Comparison of ENCODE assay signal across 28 cellular contexts in the genomic region with DNA sequence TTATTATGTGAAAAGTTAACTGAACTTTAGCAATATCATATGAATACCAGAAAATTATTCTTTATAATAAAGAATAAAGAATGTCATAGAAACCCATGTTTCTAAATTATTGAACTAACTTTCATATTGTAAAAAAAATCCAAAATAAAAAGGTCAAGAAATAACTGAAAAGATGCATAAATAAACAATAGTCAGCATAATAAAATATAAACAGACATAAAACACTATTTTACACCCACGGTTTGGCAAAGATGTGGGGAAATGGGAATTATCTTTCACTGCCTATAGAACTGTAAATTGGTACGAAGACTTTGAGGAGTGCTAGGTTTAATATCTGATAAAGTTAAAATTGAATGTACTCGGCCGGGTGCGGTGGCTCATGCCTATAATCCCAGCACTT. TPM values are rescaled to one million over a fixed set of nuclear protein-coding genes. Genes with fewer than 3 reads are reported as not detected.
A peak's percentile ranks its signal among the peaks of the same experiment; 100 is the strongest.
DNase-seq lines count a peak whose midpoint lies in the region; ATAC-seq, FAIRE-seq and TF ChIP-seq lines count a peak whose summit lies in the region.
"Had no signal": no experiment of that assay in that cellular context is flagged by ENCODE, and none has a peak within 500 bp of the region (broad histone marks: within the 10 kb centered on the region; RNA-seq: fewer than 3 reads in every experiment).

No MANE protein-coding gene starts in this region.

- POLR2A ChIA-PET in HepG2 (lab: Yijun Ruan, JAX) = no interaction called here
- POLR2A ChIA-PET in naive thymus-derived CD8-positive, alpha-beta T cell (lab: Charles Lee) = no interaction called here

- no peak overlapping the region for H2AFZ ChIP-seq in HepG2 (ENCODE audit: low read length)

- BruUV-seq in HepG2 (replicated peaks; lab: Mats Ljungman, UMichigan) = no TSS peak

- no peak overlapping the region for H3K4me2 ChIP-seq in HepG2 (ENCODE audit: low read depth, low read length)
- H3K4me2 ChIP-seq: BLaER1 treated with 17β-estradiol and CSF1 and Interleukin-3, amounts not matched to agents 10 nM and 100 nM had no signal

- ATAC-seq in HepG2 (no peak), right lobe of liver (no peak), HG02642 (IDR thresholded peaks at IDR 0.05; ENCODE audit: poor library complexity, unreplicated experiment) (no peak), gastroesophageal sphincter (no peak), GM18505 (IDR thresholded peaks at IDR 0.05; ENCODE audit: unreplicated experiment) (no peak)
- ATAC-seq in naive thymus-derived CD8-positive, alpha-beta T cell = no peak
- ATAC-seq: GM12878 had no signal

- TF ChIP-seq EP300 in HepG2 (IDR thresholded peaks at IDR 0.05; ENCODE audit: low read depth in 2 of 2, low read length in 2 of 2) (no peak), HepG2 (CRISPR knock-in tag; IDR thresholded peaks at IDR 0.05; ENCODE audit: borderline replicate concordance) (no peak), gastroesophageal sphincter (IDR thresholded peaks at IDR 0.05) (no peak)

- FAIRE-seq in HepG2 (lab: Jason Lieb, UNC) (no peak), kidney (lab: Jason Lieb, UNC) (peak; percentile 35)
- FAIRE-seq: A204.1, D721Med, GM12878, GM18507, H54 had no signal

- H3K36me3 Mint-ChIP-seq in naive thymus-derived CD8-positive, alpha-beta T cell = peaks cover 0 to 4% (median 0%) of the 10 kb centered on the region in 3 donors
- H3K36me3 Mint-ChIP-seq: CD14-positive monocyte; CD8-positive, alpha-beta memory T cell had no signal

- no peak for TF ChIP-seq CTCF in HepG2 (CRISPR knock-in tag; IDR thresholded peaks at IDR 0.05)
- no peak for TF ChIP-seq CTCF in right lobe of liver (IDR thresholded peaks at IDR 0.05)
- no peak for TF ChIP-seq CTCF in kidney (IDR thresholded peaks at IDR 0.05; ENCODE audit: borderline replicate concordance, extremely low read depth, insufficient read depth)
- TF ChIP-seq CTCF in gastroesophageal sphincter (IDR thresholded peaks at IDR 0.05) = no peak

- TF ChIP-seq POLR2A in HepG2 (IDR thresholded peaks at IDR 0.05; ENCODE audit: insufficient read depth in 1 of 2, low read depth in 2 of 2, low read length in 2 of 2) (no peak), right lobe of liver (IDR thresholded peaks at IDR 0.05) (no peak), gastroesophageal sphincter (IDR thresholded peaks at IDR 0.05) (no peak), GM18505 (IDR thresholded peaks at IDR 0.05; ENCODE audit: borderline replicate concordance, extremely low read depth, insufficient read depth, insufficient read length) (no peak)

- WGBS in HepG2 (ENCODE audit: low lambda C conversion rate) = 97% methylated on average over 5 of the region's 5 CpGs
- 93% methylated on average over 5 of the region's 5 CpGs for WGBS in right lobe of liver (ENCODE audit: insufficient coverage, low coverage, low lambda C conversion rate, missing lambda C conversion rate)
- 84 to 89% methylated on average over 5 of the region's 5 CpGs for WGBS in gastroesophageal sphincter (ENCODE audit: low coverage in 1 of 2), 2 donors

- H3K9ac ChIP-seq in HepG2 (ENCODE audit: insufficient read depth, low read depth, low read length) = no peak overlapping the region
- no peak overlapping the region for H3K9ac ChIP-seq in SK-N-MC (ENCODE audit: insufficient read length)
- H3K9ac ChIP-seq in kidney (ENCODE audit: low read length in 2 of 2) = no peak overlapping the region
- H3K9ac ChIP-seq: BLaER1 treated with 17β-estradiol and CSF1 and Interleukin-3, amounts not matched to agents 10 nM and 100 nM had no signal

- H3K4me1 Mint-ChIP-seq in naive thymus-derived CD8-positive, alpha-beta T cell = peaks cover 0 to 3% (median 0%) of the 10 kb centered on the region in 4 donors
- H3K4me1 Mint-ChIP-seq: CD14-positive monocyte; CD8-positive, alpha-beta memory T cell had no signal

- H3K4me1 ChIP-seq in HepG2 (ENCODE audit: insufficient read depth, low read length) = peaks cover 20% of the 10 kb centered on the region
- no peaks in the 10 kb centered on the region for H3K4me1 ChIP-seq in right lobe of liver
- H3K4me1 ChIP-seq in kidney (ENCODE audit: control insufficient read depth in 1 of 2, insufficient read depth in 1 of 2, low read depth in 1 of 2, low read length in 2 of 2) = no peaks in the 10 kb centered on the region
- H3K4me1 ChIP-seq in gastroesophageal sphincter = no peaks in the 10 kb centered on the region
- H3K4me1 ChIP-seq: BE2C had no signal

- in situ Hi-C loops in HepG2 (cut with HindIII; ENCODE audit: extremely low pct_ligation_motif_present, low pct_unique_long_range_greater_than_20kb) = no loop called here

- H3K4me3 ChIP-seq in HepG2 (replicated peaks in 1 of 3; ENCODE audit: insufficient read depth in 1 of 3, low read depth in 2 of 3, low read length in 3 of 3) (no peak overlapping the region), right lobe of liver (no peak overlapping the region), SK-N-MC (no peak overlapping the region), kidney (ENCODE audit: low read length in 2 of 2) (no peak overlapping the region), gastroesophageal sphincter (no peak overlapping the region)
- H3K4me3 ChIP-seq: BLaER1 treated with 17β-estradiol and CSF1 and Interleukin-3, amounts not matched to agents 10 nM and 100 nM; GM12878; HAP-1 had no signal

- CTCF ChIA-PET in HepG2 (lab: Yijun Ruan, JAX; ENCODE audit: low intra/inter-chr PET ratio, low total read pairs) = no interaction called here

- no peaks in the 10 kb centered on the region for H3K9me3 Mint-ChIP-seq in naive thymus-derived CD8-positive, alpha-beta T cell
- H3K9me3 Mint-ChIP-seq: CD4-positive, alpha-beta T cell; HFFc6 had no signal

- no peak overlapping the region for H3K4me3 Mint-ChIP-seq in naive thymus-derived CD8-positive, alpha-beta T cell
- H3K4me3 Mint-ChIP-seq: CD4-positive, alpha-beta T cell; CD8-positive, alpha-beta memory T cell; HFFc6 had no signal

- no peaks in the 10 kb centered on the region for H4K20me1 ChIP-seq in HepG2 (ENCODE audit: insufficient read depth, low read length)
- H4K20me1 ChIP-seq: BLaER1 treated with 17β-estradiol and CSF1 and Interleukin-3, amounts not matched to agents 10 nM and 100 nM had no signal

- H3K79me2 ChIP-seq in HepG2 (ENCODE audit: insufficient read depth, low read length) = no peaks in the 10 kb centered on the region

- DNase-seq in HepG2 (ENCODE audit: low spot score) = no peak
- no peak for DNase-seq in right lobe of liver
- no peak for DNase-seq in SK-N-MC (ENCODE audit: low read depth, low spot score)
- DNase-seq in kidney = no peak
- no peak for DNase-seq in naive thymus-derived CD8-positive, alpha-beta T cell
- DNase-seq: ACHN; AML-193; BE2C; CD4-positive, alpha-beta T cell; CD8-positive, alpha-beta memory T cell; DMS 273 treated with DMSO at 0.1 percent for 48 hours; DMS79; EL; GDM1; GOT3; HFFc6 had no signal

- TF ChIP-seq RAD21 in HepG2 (CRISPR knock-in tag; IDR thresholded peaks at IDR 0.05) = no peak

- H3K27ac ChIP-seq in HepG2 (ENCODE audit: extremely low read length, insufficient read depth, low read length) (no peak overlapping the region), right lobe of liver (no peak overlapping the region), SK-N-MC (peak overlapping the region; percentile 19; the same call in 1 of the 2 replicates), kidney (ENCODE audit: low read depth in 2 of 2, low read length in 2 of 2) (no peak overlapping the region), gastroesophageal sphincter (no peak overlapping the region)
- H3K27ac ChIP-seq: 22Rv1; BLaER1 treated with 17β-estradiol and CSF1 and Interleukin-3, amounts not matched to agents 10 nM and 100 nM had no signal

- H3K27me3 ChIP-seq in HepG2 (ENCODE audit: control insufficient read depth in 1 of 2, insufficient read depth in 2 of 2, low read length in 2 of 2) = no peaks in the 10 kb centered on the region
- H3K27me3 ChIP-seq in right lobe of liver = no peaks in the 10 kb centered on the region
- H3K27me3 ChIP-seq in gastroesophageal sphincter = no peaks in the 10 kb centered on the region
- H3K27me3 ChIP-seq: BE2C had no signal

- peaks cover 7 to 17% of the 10 kb centered on the region in 2 experiments; a peak in 4 of 5 replicates for H3K36me3 ChIP-seq in HepG2 (replicated peaks in 1 of 2; ENCODE audit: control insufficient read depth in 1 of 2, insufficient read depth in 2 of 2, low read length in 2 of 2)
- no peaks in the 10 kb centered on the region for H3K36me3 ChIP-seq in right lobe of liver
- H3K36me3 ChIP-seq in SK-N-MC (ENCODE audit: insufficient read depth, low read length) = peaks cover 3% of the 10 kb centered on the region; the same call in 1 of the 2 replicates
- no peaks in the 10 kb centered on the region for H3K36me3 ChIP-seq in kidney (ENCODE audit: control insufficient read depth in 1 of 2, insufficient read depth in 2 of 2, low read length in 2 of 2)
- H3K36me3 ChIP-seq in gastroesophageal sphincter = no peaks in the 10 kb centered on the region
- H3K36me3 ChIP-seq: BE2C; BLaER1 treated with 17β-estradiol and CSF1 and Interleukin-3, amounts not matched to agents 10 nM and 100 nM; HAP-1 had no signal

- no peak overlapping the region for H3K27ac Mint-ChIP-seq in naive thymus-derived CD8-positive, alpha-beta T cell
- H3K27ac Mint-ChIP-seq: CD14-positive monocyte; CD4-positive, alpha-beta T cell; CD8-positive, alpha-beta memory T cell; HFFc6 had no signal

- H3K27me3 Mint-ChIP-seq in naive thymus-derived CD8-positive, alpha-beta T cell = peaks cover 4 to 20% (median 10%) of the 10 kb centered on the region in 5 donors

- intact Hi-C loops in HepG2 (cut with micrococcal nuclease; ENCODE audit: unreplicated experiment) = no loop called here
- intact Hi-C loops in right lobe of liver (cut with DNase I) = no loop called here
- intact Hi-C loops in kidney (cut with DNase I) = no loop called here

- H3K9me3 ChIP-seq in HepG2 (ENCODE audit: low read length) (no peaks in the 10 kb centered on the region), right lobe of liver (no peaks in the 10 kb centered on the region), SK-N-MC (ENCODE audit: low read depth, low read length) (no peaks in the 10 kb centered on the region), kidney (ENCODE audit: control insufficient read depth in 1 of 2, low read length in 2 of 2) (no peaks in the 10 kb centered on the region), gastroesophageal sphincter (no peaks in the 10 kb centered on the region)
- H3K9me3 ChIP-seq: BE2C; BLaER1 treated with 17β-estradiol and CSF1 and Interleukin-3, amounts not matched to agents 10 nM and 100 nM; HAP-1 had no signal

RNA-seq across cellular contexts. Expression of gene CTAGE9, which starts 34.7 kb away (rescaled TPM):
- not detected in 2 replicates for total RNA-seq in HepG2 (2016; rRNA removed; fragmentation: Illumina TruSeq; extraction: Trizol)
- total RNA-seq in HepG2 (2016; cell fraction: cytosol; rRNA removed; fragmentation: Illumina TruSeq; extraction: Trizol; ENCODE audit: low read depth) = not detected in 2 replicates
- not detected in 2 replicates for total RNA-seq in HepG2 (2016; cell fraction: insoluble cytoplasmic fraction; rRNA removed; fragmentation: Illumina TruSeq; extraction: Trizol)
- not detected in 2 replicates for total RNA-seq in HepG2 (2016; cell fraction: membrane; rRNA removed; fragmentation: Illumina TruSeq; extraction: Trizol)
- total RNA-seq in HepG2 (2016; cell fraction: nucleus; rRNA removed; fragmentation: Illumina TruSeq; extraction: Trizol) = not detected in 2 replicates
- polyA plus RNA-seq in HepG2 (2011; rRNA removed) = not detected in 2 replicates
- not detected in 2 replicates for polyA plus RNA-seq in HepG2 (2011; cell fraction: cytosol; rRNA removed)
- polyA plus RNA-seq in HepG2 (2011; cell fraction: nucleus; rRNA removed) = not detected in 2 replicates
- 0.12 and 0.30 TPM in 2 replicates for polyA plus RNA-seq in HepG2 (2012)
- not detected in 2 replicates for polyA plus RNA-seq in HepG2 (2016; cell fraction: cytosol; fragmentation: Illumina TruSeq; extraction: Trizol; ENCODE audit: low read depth)
- not detected in 2 replicates for polyA plus RNA-seq in HepG2 (2016; cell fraction: insoluble cytoplasmic fraction; fragmentation: Illumina TruSeq; extraction: Trizol; ENCODE audit: low read depth)
- not detected in 2 replicates for polyA plus RNA-seq in HepG2 (2016; cell fraction: membrane; fragmentation: Illumina TruSeq; extraction: Trizol; ENCODE audit: low read depth)
- not detected in 2 replicates for polyA plus RNA-seq in HepG2 (2016; cell fraction: nucleus; fragmentation: Illumina TruSeq; extraction: Trizol; ENCODE audit: insufficient read depth, low read depth)
- not detected in 2 replicates for polyA minus RNA-seq in HepG2 (2011; rRNA and poly(A)+ RNA removed; ENCODE audit: low replicate concordance)
- not detected in 2 replicates for polyA minus RNA-seq in HepG2 (2011; cell fraction: cytosol; rRNA and poly(A)+ RNA removed)
- polyA minus RNA-seq in HepG2 (2011; cell fraction: nucleus; rRNA and poly(A)+ RNA removed) = not detected in 2 replicates
- not detected for total RNA-seq in right lobe of liver
- not detected for total RNA-seq in kidney
- polyA plus RNA-seq in kidney (ENCODE audit: insufficient read depth, low read depth, low replicate concordance) = not detected
- not detected for total RNA-seq in gastroesophageal sphincter
- not detected for total RNA-seq in naive thymus-derived CD8-positive, alpha-beta T cell
- not detected for polyA plus RNA-seq in naive thymus-derived CD8-positive, alpha-beta T cell
- total RNA-seq: CD4-positive, alpha-beta T cell; CD8-positive, alpha-beta memory T cell; HFFc6 had no signal
- polyA plus RNA-seq: CD14-positive monocyte; CD8-positive, alpha-beta memory T cell; GM12878 had no signal

RNA-seq across cellular contexts. Expression of gene OR2A4, which starts 44.3 kb away (rescaled TPM):
- total RNA-seq in HepG2 (2016; rRNA removed; fragmentation: Illumina TruSeq; extraction: Trizol) (not detected in 2 replicates), right lobe of liver (1 to 10 TPM in 1 of 6 experiments, not detected in 5; 1.6 TPM), kidney (not detected), gastroesophageal sphincter (under 1 TPM in 1 of 4 donors, not detected in 3; 0.47 TPM)
- total RNA-seq in HepG2 (2016; cell fraction: cytosol; rRNA removed; fragmentation: Illumina TruSeq; extraction: Trizol; ENCODE audit: low read depth) = not detected in 2 replicates
- total RNA-seq in HepG2 (2016; cell fraction: insoluble cytoplasmic fraction; rRNA removed; fragmentation: Illumina TruSeq; extraction: Trizol) = not detected in 2 replicates
- not detected in 2 replicates for total RNA-seq in HepG2 (2016; cell fraction: membrane; rRNA removed; fragmentation: Illumina TruSeq; extraction: Trizol)
- total RNA-seq in HepG2 (2016; cell fraction: nucleus; rRNA removed; fragmentation: Illumina TruSeq; extraction: Trizol) = not detected in 2 replicates
- polyA plus RNA-seq in HepG2 (2011; rRNA removed) (0.04 TPM in 1 of 2 replicates, not detected in the other), kidney (ENCODE audit: insufficient read depth, low read depth, low replicate concordance) (not detected)
- polyA plus RNA-seq in HepG2 (2011; cell fraction: cytosol; rRNA removed) = not detected in 2 replicates
- polyA plus RNA-seq in HepG2 (2011; cell fraction: nucleus; rRNA removed) = not detected in 2 replicates
- 0.25 and 0.27 TPM in 2 replicates for polyA plus RNA-seq in HepG2 (2012)
- not detected in 2 replicates for polyA plus RNA-seq in HepG2 (2016; cell fraction: cytosol; fragmentation: Illumina TruSeq; extraction: Trizol; ENCODE audit: low read depth)
- polyA plus RNA-seq in HepG2 (2016; cell fraction: insoluble cytoplasmic fraction; fragmentation: Illumina TruSeq; extraction: Trizol; ENCODE audit: low read depth) = not detected in 2 replicates
- not detected in 2 replicates for polyA plus RNA-seq in HepG2 (2016; cell fraction: membrane; fragmentation: Illumina TruSeq; extraction: Trizol; ENCODE audit: low read depth)
- polyA plus RNA-seq in HepG2 (2016; cell fraction: nucleus; fragmentation: Illumina TruSeq; extraction: Trizol; ENCODE audit: insufficient read depth, low read depth) = not detected in 2 replicates
- polyA minus RNA-seq in HepG2 (2011; rRNA and poly(A)+ RNA removed; ENCODE audit: low replicate concordance) = not detected in 2 replicates
- not detected in 2 replicates for polyA minus RNA-seq in HepG2 (2011; cell fraction: cytosol; rRNA and poly(A)+ RNA removed)
- polyA minus RNA-seq in HepG2 (2011; cell fraction: nucleus; rRNA and poly(A)+ RNA removed) = not detected in 2 replicates
- total RNA-seq in naive thymus-derived CD8-positive, alpha-beta T cell = not detected
- not detected for polyA plus RNA-seq in naive thymus-derived CD8-positive, alpha-beta T cell
- total RNA-seq: CD4-positive, alpha-beta T cell; CD8-positive, alpha-beta memory T cell; GM12878; HFFc6 had no signal
- polyA plus RNA-seq: CD14-positive monocyte; CD8-positive, alpha-beta memory T cell; GM12878 had no signal
